ENCODE assay signal across 1 cellular context in the genomic region with DNA sequence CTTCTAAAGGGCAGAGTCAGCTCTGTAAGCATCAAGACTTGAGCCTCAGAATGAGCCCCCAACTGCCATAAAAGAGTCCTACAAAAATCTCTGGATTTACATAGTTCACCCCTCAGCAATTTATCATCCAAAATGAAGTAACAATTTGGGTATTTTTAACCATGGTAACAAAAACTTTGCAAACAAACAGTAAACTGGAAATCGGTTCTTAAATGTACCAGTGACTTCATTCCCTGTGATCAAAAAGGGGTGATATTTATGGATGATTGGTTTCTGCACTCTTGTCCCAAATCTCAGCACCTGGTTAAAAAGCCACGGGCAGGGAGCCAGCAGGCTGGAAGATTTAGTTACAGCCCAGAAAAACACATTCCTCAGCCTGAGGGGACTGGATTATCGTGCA.
TF ChIP-seq lines count a peak whose summit lies in the region.

No MANE protein-coding gene starts in this region.

TF ChIP-seq in GM23338, 12 proteins besides CTCF, POLR2A, EP300 and RAD21 (continued from another document):
- TF ChIP-seq ZNF462 (CRISPR knock-in tag; IDR thresholded peaks at IDR 0.05) (no peak), ZNF114 (CRISPR knock-in tag; IDR thresholded peaks at IDR 0.05) (no peak), EZH2phosphoT487 (IDR thresholded peaks at IDR 0.05; ENCODE audit: unreplicated experiment) (no peak), JUNB (IDR thresholded peaks at IDR 0.05; ENCODE audit: unreplicated experiment) (no peak), POLR2AphosphoS5 (IDR thresholded peaks at IDR 0.05; ENCODE audit: low read depth) (no peak)
